Comparison of ENCODE assay signal across 10 cellular contexts in genomic region chr6:15287670-15288069, GRCh38. TPM values are rescaled to one million over a fixed set of nuclear protein-coding genes. Genes with fewer than 3 reads are reported as not detected.
A peak's percentile ranks its signal among the peaks of the same experiment; 100 is the strongest.
DNase-seq lines count a peak whose midpoint lies in the region; ATAC-seq and TF ChIP-seq lines count a peak whose summit lies in the region.
"Had no signal": no experiment of that assay in that cellular context is flagged by ENCODE, and none has a peak within 500 bp of the region (broad histone marks: within the 10 kb centered on the region; RNA-seq: fewer than 3 reads in every experiment).

No MANE protein-coding gene starts in this region.

- peaks cover 1% of the 10 kb centered on the region for H3K79me1 ChIP-seq in mesendoderm (ENCODE audit: low read length)

- TF ChIP-seq CTCF in endodermal cell (conservative IDR thresholded peaks at IDR 0.05): no peak

- no peaks in the 10 kb centered on the region for H3K27me3 Mint-ChIP-seq in endodermal cell (ENCODE audit: insufficient read depth)

- peaks cover 20% of the 10 kb centered on the region for H3K36me3 Mint-ChIP-seq in endodermal cell (ENCODE audit: low read depth)

- H3K18ac ChIP-seq in mesendoderm (ENCODE audit: low read length): no peak overlapping the region

- peak overlapping the region; percentile 36 for H3K27ac Mint-ChIP-seq in endodermal cell

- 95 to 96% methylated on average over 3 to 4 of the region's 4 CpGs for WGBS in endodermal cell (ENCODE audit: insufficient coverage in 1 of 2, insufficient read length in 1 of 2), 2 experiments
- WGBS in mesendoderm (ENCODE audit: extremely low coverage, insufficient coverage, low lambda C conversion rate): no CpG with 5 or more reads among the region's 4 CpGs

- no peak overlapping the region for H3K56ac ChIP-seq in mesendoderm (ENCODE audit: low read length)

- no peak overlapping the region for H2BK120ac ChIP-seq in mesendoderm (ENCODE audit: low read depth, low read length)

- H3K4me2 ChIP-seq in mesendoderm (ENCODE audit: low read length): no peak overlapping the region

- H3K23ac ChIP-seq in mesendoderm (ENCODE audit: low read length): no peak overlapping the region

- H2AK5ac ChIP-seq in mesendoderm (ENCODE audit: low read length): no peak overlapping the region

- H3K4me1 ChIP-seq in endodermal cell (ENCODE audit: control insufficient read depth, insufficient read depth, low read length): no peaks in the 10 kb centered on the region
- H3K4me1 ChIP-seq in mesendoderm (ENCODE audit: control insufficient read depth, low read depth, low read length): no peaks in the 10 kb centered on the region

- no peak overlapping the region for H3K4me3 ChIP-seq in endodermal cell (ENCODE audit: low read length)
- H3K4me3 ChIP-seq in mesendoderm (ENCODE audit: low read length): no peak overlapping the region
- H3K4me3 ChIP-seq: cardiac muscle cell, left ventricle myocardium inferior had no signal

- H3K4me1 Mint-ChIP-seq in endodermal cell: peaks cover 19% of the 10 kb centered on the region

- DNase-seq in endodermal cell: no peak
- no peak for DNase-seq in NCI-H1105 (lab: John Stamatoyannopoulos, UW)
- no peak for DNase-seq in DMS79 (lab: John Stamatoyannopoulos, UW)
- DNase-seq in activated naive CD4-positive, alpha-beta T cell treated with anti-CD3 and anti-CD28 coated beads, Interleukin-2, amount 50 U/mL, for 16 hours: no peak
- DNase-seq in mesendoderm: no peak
- DNase-seq: left ventricle myocardium inferior had no signal

- peaks cover 80% of the 10 kb centered on the region for H3K79me2 ChIP-seq in mesendoderm (ENCODE audit: control insufficient read depth, insufficient read depth, low read length)

- no peak overlapping the region for H4K8ac ChIP-seq in mesendoderm (ENCODE audit: low read depth, low read length)

- ATAC-seq in GM18502 (IDR thresholded peaks at IDR 0.05; ENCODE audit: poor library complexity, unreplicated experiment) (peak; percentile 99), GM21515 (IDR thresholded peaks at IDR 0.05; ENCODE audit: unreplicated experiment) (peak; percentile 97), HG03460 (IDR thresholded peaks at IDR 0.05; ENCODE audit: unreplicated experiment) (peak; percentile 98)

- H3K9ac ChIP-seq in endodermal cell (ENCODE audit: extremely low read depth, low read length, poor library complexity, severe bottlenecking) (no peak overlapping the region), mesendoderm (ENCODE audit: low read length) (no peak overlapping the region)

- no peaks in the 10 kb centered on the region for H3K27me3 ChIP-seq in endodermal cell (ENCODE audit: control insufficient read depth, insufficient read depth, low read length, poor library complexity, severe bottlenecking)
- H3K27me3 ChIP-seq in mesendoderm (ENCODE audit: insufficient read depth, low read length, poor library complexity): no peaks in the 10 kb centered on the region
- H3K27me3 ChIP-seq: cardiac muscle cell had no signal

- H3K36me3 ChIP-seq in endodermal cell (ENCODE audit: control insufficient read depth, insufficient read depth, low read length) (peaks cover 15% of the 10 kb centered on the region), mesendoderm (ENCODE audit: control insufficient read depth, insufficient read depth, low read length) (no peaks in the 10 kb centered on the region)
- H3K36me3 ChIP-seq: cardiac muscle cell, left ventricle myocardium inferior had no signal

- H2BK15ac ChIP-seq in mesendoderm (replicated peaks; ENCODE audit: low read depth): no peak overlapping the region

- H3K27ac ChIP-seq in endodermal cell (ENCODE audit: low read depth, low read length) (no peak overlapping the region), mesendoderm (ENCODE audit: low read depth, low read length) (no peak overlapping the region)
- H3K27ac ChIP-seq: cardiac muscle cell, left ventricle myocardium inferior had no signal

- no peak overlapping the region for H3K4me3 Mint-ChIP-seq in endodermal cell

- no peak overlapping the region for H4K5ac ChIP-seq in mesendoderm (ENCODE audit: low read length)

- no peak overlapping the region for H2BK5ac ChIP-seq in mesendoderm (ENCODE audit: low read length)

- H3K4ac ChIP-seq in mesendoderm (ENCODE audit: low read depth, low read length): no peak overlapping the region

- no peaks in the 10 kb centered on the region for H3K9me3 ChIP-seq in endodermal cell (ENCODE audit: control insufficient read depth, low read length)
- H3K9me3 ChIP-seq: left ventricle myocardium inferior had no signal

- H3K9me3 Mint-ChIP-seq in endodermal cell: no peaks in the 10 kb centered on the region

RNA-seq across cellular contexts. Expression of gene JARID2, which starts 41.8 kb away (rescaled TPM):
- total RNA-seq in endodermal cell: 10 to 100 TPM; 42.5 to 77.0 TPM
- polyA plus RNA-seq in endodermal cell (2013, experiment 1 of 2): 45.4 TPM
- 43.3 TPM for polyA plus RNA-seq in endodermal cell (2013, experiment 2 of 2)
- polyA plus RNA-seq in mesendoderm (2013, experiment 1 of 2): 58.9 TPM
- polyA plus RNA-seq in mesendoderm (2013, experiment 2 of 2): 60.3 TPM
